Comparison of ENCODE assay signal across 2 cellular contexts in genomic region chr1:223844962-223845809, GRCh38.
TF ChIP-seq lines count a peak whose summit lies in the region.

No MANE protein-coding gene starts in this region.

TF ChIP-seq in WTC11, 78 proteins besides CTCF, POLR2A, EP300 and RAD21 (continued from another document):
- TF ChIP-seq HMGXB4 (CRISPR knock-in tag; IDR thresholded peaks at IDR 0.05) (peak; percentile 37; the same call in 1 of the 2 replicates), MAX (CRISPR knock-in tag; IDR thresholded peaks at IDR 0.05) (peak; percentile 22; the same call in 1 of the 2 replicates), SMAD4 (CRISPR knock-in tag; IDR thresholded peaks at IDR 0.05) (no peak), ZNF423 (CRISPR knock-in tag; IDR thresholded peaks at IDR 0.05) (0 out of 2 replicates have a peak, but pooled peaks have one; percentile 21), TEAD1 (CRISPR knock-in tag; IDR thresholded peaks at IDR 0.05) (0 out of 2 replicates have a peak, but pooled peaks have one; percentile 53), ELF4 (CRISPR knock-in tag; IDR thresholded peaks at IDR 0.05; ENCODE audit: low read depth) (0 out of 2 replicates have a peak, but pooled peaks have one; percentile 64)
- TF ChIP-seq, protein P1, sequence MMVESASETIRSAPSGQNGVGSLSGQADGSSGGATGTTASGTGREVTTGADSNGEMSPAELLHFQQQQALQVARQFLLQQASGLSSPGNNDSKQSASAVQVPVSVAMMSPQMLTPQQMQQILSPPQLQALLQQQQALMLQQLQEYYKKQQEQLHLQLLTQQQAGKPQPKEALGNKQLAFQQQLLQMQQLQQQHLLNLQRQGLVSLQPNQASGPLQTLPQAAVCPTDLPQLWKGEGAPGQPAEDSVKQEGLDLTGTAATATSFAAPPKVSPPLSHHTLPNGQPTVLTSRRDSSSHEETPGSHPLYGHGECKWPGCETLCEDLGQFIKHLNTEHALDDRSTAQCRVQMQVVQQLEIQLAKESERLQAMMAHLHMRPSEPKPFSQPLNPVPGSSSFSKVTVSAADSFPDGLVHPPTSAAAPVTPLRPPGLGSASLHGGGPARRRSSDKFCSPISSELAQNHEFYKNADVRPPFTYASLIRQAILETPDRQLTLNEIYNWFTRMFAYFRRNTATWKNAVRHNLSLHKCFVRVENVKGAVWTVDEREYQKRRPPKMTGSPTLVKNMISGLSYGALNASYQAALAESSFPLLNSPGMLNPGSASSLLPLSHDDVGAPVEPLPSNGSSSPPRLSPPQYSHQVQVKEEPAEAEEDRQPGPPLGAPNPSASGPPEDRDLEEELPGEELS (CRISPR knock-in tag; IDR thresholded peaks at IDR 0.05), result peak; percentile 42; the same call in 1 of the 2 replicates
- TF ChIP-seq, protein P2, sequence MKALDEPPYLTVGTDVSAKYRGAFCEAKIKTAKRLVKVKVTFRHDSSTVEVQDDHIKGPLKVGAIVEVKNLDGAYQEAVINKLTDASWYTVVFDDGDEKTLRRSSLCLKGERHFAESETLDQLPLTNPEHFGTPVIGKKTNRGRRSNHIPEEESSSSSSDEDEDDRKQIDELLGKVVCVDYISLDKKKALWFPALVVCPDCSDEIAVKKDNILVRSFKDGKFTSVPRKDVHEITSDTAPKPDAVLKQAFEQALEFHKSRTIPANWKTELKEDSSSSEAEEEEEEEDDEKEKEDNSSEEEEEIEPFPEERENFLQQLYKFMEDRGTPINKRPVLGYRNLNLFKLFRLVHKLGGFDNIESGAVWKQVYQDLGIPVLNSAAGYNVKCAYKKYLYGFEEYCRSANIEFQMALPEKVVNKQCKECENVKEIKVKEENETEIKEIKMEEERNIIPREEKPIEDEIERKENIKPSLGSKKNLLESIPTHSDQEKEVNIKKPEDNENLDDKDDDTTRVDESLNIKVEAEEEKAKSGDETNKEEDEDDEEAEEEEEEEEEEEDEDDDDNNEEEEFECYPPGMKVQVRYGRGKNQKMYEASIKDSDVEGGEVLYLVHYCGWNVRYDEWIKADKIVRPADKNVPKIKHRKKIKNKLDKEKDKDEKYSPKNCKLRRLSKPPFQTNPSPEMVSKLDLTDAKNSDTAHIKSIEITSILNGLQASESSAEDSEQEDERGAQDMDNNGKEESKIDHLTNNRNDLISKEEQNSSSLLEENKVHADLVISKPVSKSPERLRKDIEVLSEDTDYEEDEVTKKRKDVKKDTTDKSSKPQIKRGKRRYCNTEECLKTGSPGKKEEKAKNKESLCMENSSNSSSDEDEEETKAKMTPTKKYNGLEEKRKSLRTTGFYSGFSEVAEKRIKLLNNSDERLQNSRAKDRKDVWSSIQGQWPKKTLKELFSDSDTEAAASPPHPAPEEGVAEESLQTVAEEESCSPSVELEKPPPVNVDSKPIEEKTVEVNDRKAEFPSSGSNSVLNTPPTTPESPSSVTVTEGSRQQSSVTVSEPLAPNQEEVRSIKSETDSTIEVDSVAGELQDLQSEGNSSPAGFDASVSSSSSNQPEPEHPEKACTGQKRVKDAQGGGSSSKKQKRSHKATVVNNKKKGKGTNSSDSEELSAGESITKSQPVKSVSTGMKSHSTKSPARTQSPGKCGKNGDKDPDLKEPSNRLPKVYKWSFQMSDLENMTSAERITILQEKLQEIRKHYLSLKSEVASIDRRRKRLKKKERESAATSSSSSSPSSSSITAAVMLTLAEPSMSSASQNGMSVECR (CRISPR knock-in tag; IDR thresholded peaks at IDR 0.05; ENCODE audit: borderline replicate concordance), result peak; percentile 20; the same call in 1 of the 2 replicates

TF ChIP-seq in HepG2, 621 proteins besides CTCF, POLR2A, EP300 and RAD21 (continued from another document and continues in another):
- TF ChIP-seq, protein P3, sequence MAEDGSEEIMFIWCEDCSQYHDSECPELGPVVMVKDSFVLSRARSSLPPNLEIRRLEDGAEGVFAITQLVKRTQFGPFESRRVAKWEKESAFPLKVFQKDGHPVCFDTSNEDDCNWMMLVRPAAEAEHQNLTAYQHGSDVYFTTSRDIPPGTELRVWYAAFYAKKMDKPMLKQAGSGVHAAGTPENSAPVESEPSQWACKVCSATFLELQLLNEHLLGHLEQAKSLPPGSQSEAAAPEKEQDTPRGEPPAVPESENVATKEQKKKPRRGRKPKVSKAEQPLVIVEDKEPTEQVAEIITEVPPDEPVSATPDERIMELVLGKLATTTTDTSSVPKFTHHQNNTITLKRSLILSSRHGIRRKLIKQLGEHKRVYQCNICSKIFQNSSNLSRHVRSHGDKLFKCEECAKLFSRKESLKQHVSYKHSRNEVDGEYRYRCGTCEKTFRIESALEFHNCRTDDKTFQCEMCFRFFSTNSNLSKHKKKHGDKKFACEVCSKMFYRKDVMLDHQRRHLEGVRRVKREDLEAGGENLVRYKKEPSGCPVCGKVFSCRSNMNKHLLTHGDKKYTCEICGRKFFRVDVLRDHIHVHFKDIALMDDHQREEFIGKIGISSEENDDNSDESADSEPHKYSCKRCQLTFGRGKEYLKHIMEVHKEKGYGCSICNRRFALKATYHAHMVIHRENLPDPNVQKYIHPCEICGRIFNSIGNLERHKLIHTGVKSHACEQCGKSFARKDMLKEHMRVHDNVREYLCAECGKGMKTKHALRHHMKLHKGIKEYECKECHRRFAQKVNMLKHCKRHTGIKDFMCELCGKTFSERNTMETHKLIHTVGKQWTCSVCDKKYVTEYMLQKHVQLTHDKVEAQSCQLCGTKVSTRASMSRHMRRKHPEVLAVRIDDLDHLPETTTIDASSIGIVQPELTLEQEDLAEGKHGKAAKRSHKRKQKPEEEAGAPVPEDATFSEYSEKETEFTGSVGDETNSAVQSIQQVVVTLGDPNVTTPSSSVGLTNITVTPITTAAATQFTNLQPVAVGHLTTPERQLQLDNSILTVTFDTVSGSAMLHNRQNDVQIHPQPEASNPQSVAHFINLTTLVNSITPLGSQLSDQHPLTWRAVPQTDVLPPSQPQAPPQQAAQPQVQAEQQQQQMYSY (CRISPR knock-in tag; IDR thresholded peaks at IDR 0.05), result no peak
- TF ChIP-seq MNT (IDR thresholded peaks at IDR 0.05) (no peak), NR2F1 (CRISPR knock-in tag; IDR thresholded peaks at IDR 0.05) (no peak), MTA3 (CRISPR knock-in tag; IDR thresholded peaks at IDR 0.05) (no peak), ZBTB7A (CRISPR knock-in tag; IDR thresholded peaks at IDR 0.05) (no peak), RXRA (CRISPR knock-in tag; IDR thresholded peaks at IDR 0.05) (no peak), MXI1 (IDR thresholded peaks at IDR 0.05; ENCODE audit: borderline replicate concordance, low read depth, low read length) (no peak; the same call in 2 of the 3 replicates), ZNF205 (CRISPR knock-in tag; IDR thresholded peaks at IDR 0.05) (no peak), ZNF562 (CRISPR knock-in tag; IDR thresholded peaks at IDR 0.05; ENCODE audit: borderline replicate concordance) (no peak), ZBTB25 (CRISPR knock-in tag; IDR thresholded peaks at IDR 0.05) (no peak), ZSCAN30 (CRISPR knock-in tag; IDR thresholded peaks at IDR 0.05) (no peak), THAP9 (CRISPR knock-in tag; IDR thresholded peaks at IDR 0.05; ENCODE audit: borderline replicate concordance) (no peak), ZNF569 (CRISPR knock-in tag; IDR thresholded peaks at IDR 0.05; ENCODE audit: borderline replicate concordance) (no peak), TBP (CRISPR knock-in tag; IDR thresholded peaks at IDR 0.05) (no peak), ZNF468 (CRISPR knock-in tag; IDR thresholded peaks at IDR 0.05) (no peak), DMAP1 (CRISPR knock-in tag; IDR thresholded peaks at IDR 0.05) (no peak), ZNF12 (CRISPR knock-in tag; IDR thresholded peaks at IDR 0.05) (no peak), NPAS2 (CRISPR knock-in tag; IDR thresholded peaks at IDR 0.05; ENCODE audit: borderline replicate concordance) (no peak), PHB2 (IDR thresholded peaks at IDR 0.05; ENCODE audit: partially characterized antibody) (no peak), ZNF607 (CRISPR knock-in tag; IDR thresholded peaks at IDR 0.05; ENCODE audit: borderline replicate concordance) (no peak)
- TF ChIP-seq, protein P4, sequence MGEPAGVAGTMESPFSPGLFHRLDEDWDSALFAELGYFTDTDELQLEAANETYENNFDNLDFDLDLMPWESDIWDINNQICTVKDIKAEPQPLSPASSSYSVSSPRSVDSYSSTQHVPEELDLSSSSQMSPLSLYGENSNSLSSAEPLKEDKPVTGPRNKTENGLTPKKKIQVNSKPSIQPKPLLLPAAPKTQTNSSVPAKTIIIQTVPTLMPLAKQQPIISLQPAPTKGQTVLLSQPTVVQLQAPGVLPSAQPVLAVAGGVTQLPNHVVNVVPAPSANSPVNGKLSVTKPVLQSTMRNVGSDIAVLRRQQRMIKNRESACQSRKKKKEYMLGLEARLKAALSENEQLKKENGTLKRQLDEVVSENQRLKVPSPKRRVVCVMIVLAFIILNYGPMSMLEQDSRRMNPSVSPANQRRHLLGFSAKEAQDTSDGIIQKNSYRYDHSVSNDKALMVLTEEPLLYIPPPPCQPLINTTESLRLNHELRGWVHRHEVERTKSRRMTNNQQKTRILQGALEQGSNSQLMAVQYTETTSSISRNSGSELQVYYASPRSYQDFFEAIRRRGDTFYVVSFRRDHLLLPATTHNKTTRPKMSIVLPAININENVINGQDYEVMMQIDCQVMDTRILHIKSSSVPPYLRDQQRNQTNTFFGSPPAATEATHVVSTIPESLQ (CRISPR knock-in tag; conservative IDR thresholded peaks at IDR 0.05), result no peak
- TF ChIP-seq, protein P5, sequence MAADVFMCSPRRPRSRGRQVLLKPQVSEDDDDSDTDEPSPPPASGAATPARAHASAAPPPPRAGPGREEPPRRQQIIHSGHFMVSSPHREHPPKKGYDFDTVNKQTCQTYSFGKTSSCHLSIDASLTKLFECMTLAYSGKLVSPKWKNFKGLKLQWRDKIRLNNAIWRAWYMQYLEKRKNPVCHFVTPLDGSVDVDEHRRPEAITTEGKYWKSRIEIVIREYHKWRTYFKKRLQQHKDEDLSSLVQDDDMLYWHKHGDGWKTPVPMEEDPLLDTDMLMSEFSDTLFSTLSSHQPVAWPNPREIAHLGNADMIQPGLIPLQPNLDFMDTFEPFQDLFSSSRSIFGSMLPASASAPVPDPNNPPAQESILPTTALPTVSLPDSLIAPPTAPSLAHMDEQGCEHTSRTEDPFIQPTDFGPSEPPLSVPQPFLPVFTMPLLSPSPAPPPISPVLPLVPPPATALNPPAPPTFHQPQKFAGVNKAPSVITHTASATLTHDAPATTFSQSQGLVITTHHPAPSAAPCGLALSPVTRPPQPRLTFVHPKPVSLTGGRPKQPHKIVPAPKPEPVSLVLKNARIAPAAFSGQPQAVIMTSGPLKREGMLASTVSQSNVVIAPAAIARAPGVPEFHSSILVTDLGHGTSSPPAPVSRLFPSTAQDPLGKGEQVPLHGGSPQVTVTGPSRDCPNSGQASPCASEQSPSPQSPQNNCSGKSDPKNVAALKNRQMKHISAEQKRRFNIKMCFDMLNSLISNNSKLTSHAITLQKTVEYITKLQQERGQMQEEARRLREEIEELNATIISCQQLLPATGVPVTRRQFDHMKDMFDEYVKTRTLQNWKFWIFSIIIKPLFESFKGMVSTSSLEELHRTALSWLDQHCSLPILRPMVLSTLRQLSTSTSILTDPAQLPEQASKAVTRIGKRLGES (CRISPR knock-in tag; IDR thresholded peaks at IDR 0.05; ENCODE audit: borderline replicate concordance), result no peak
